Comparison of ENCODE assay signal across 20 cellular contexts in the genomic region with DNA sequence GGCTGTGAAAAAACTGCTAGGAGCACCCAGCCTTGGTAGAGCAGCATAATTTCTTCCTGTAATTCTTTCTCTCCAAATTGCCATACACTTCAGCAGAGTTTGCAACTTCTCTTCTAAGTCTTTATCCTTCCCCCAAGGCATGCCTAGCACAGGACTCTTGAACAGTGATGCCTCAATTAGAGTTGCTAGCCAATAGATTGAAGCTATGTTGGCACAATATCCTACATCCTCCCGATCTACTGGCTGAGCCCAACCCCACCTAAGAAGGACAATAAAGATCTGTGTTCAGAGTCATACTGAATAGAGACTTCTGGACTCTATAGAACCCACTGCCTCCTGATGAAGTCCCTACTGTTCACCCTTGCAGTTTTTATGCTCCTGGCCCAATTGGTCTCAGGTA. TPM values are rescaled to one million over a fixed set of nuclear protein-coding genes. Genes with fewer than 3 reads are reported as not detected.
DNase-seq lines count a peak whose midpoint lies in the region; ATAC-seq and TF ChIP-seq lines count a peak whose summit lies in the region.
"Had no signal": no experiment of that assay in that cellular context is flagged by ENCODE, and none has a peak within 500 bp of the region (broad histone marks: within the 10 kb centered on the region; RNA-seq: fewer than 3 reads in every experiment).

A gene with protein sequence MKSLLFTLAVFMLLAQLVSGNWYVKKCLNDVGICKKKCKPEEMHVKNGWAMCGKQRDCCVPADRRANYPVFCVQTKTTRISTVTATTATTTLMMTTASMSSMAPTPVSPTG (plus strand): TSS at position 301 of the 400 bp plus-strand sequence. CDS start 39 bp downstream, at position 340.

- no peak within 1 kb of the TSS for H2BK120ac ChIP-seq in neuronal stem cell (ENCODE audit: low read depth, low read length)

- TF ChIP-seq EP300 in stomach (IDR thresholded peaks at IDR 0.05), result no peak

- H3K27me3 ChIP-seq in GM23338 (ENCODE audit: insufficient read depth), result no peaks in the 10 kb centered on the region
- H3K27me3 ChIP-seq in neuronal stem cell (ENCODE audit: control insufficient read depth in 3 of 3, insufficient read depth in 3 of 3, low read depth in 1 of 3, low read length in 3 of 3), result peaks cover 0 to 35% (median 2%) of the 10 kb centered on the region in 3 experiments
- peaks cover 0 to 35% (median 10%) of the 10 kb centered on the region in 3 donors for H3K27me3 ChIP-seq in stomach

- H3K27ac Mint-ChIP-seq in GM23338, result no peak within 1 kb of the TSS
- H3K27ac Mint-ChIP-seq: CD4-positive, alpha-beta memory T cell had no signal

- H4K8ac ChIP-seq in neuronal stem cell (ENCODE audit: low read depth, low read length), result no peak within 1 kb of the TSS

- peaks cover 4% of the 10 kb centered on the region; the same call in 1 of the 2 replicates for H3K9me2 ChIP-seq in GM23338 (ENCODE audit: insufficient read depth)

- H3K27ac ChIP-seq in GM23338 (ENCODE audit: low read depth) (no peak within 1 kb of the TSS), neuronal stem cell (replicated peaks; ENCODE audit: low read length) (no peak within 1 kb of the TSS), stomach (no peak within 1 kb of the TSS), substantia nigra (ENCODE audit: low read depth, low read length, poor library complexity, severe bottlenecking) (no peak within 1 kb of the TSS)

- no peak within 1 kb of the TSS for H3K4me3 ChIP-seq in GM23338
- H3K4me3 ChIP-seq in neuronal stem cell (ENCODE audit: low read length in 2 of 2), result no peak within 1 kb of the TSS
- H3K4me3 ChIP-seq in stomach, result no peak within 1 kb of the TSS
- H3K4me3 ChIP-seq: HAP-1 had no signal

- no peak for ATAC-seq in GM23338

- TF ChIP-seq CTCF in GM23338 (conservative IDR thresholded peaks at IDR 0.05; ENCODE audit: low read depth in 2 of 2) (no peak), stomach (IDR thresholded peaks at IDR 0.05) (no peak)

- TF ChIP-seq POLR2A in stomach (IDR thresholded peaks at IDR 0.05), result no peak

- H3K79me2 ChIP-seq in GM23338 (replicated peaks; ENCODE audit: insufficient read depth), result no peaks in the 10 kb centered on the region

- peaks cover 3% of the 10 kb centered on the region for H3K27me3 Mint-ChIP-seq in GM23338 (ENCODE audit: insufficient read depth, low read depth, poor library complexity)

- H2BK15ac ChIP-seq in neuronal stem cell (ENCODE audit: low read length), result no peak within 1 kb of the TSS

- H3K9me3 Mint-ChIP-seq in GM23338, result peaks cover 6% of the 10 kb centered on the region; the same call in 2 of the 3 replicates

- in situ Hi-C loops in SK-MEL-5 (cut with HindIII; ENCODE audit: low pct_unique_long_range_greater_than_20kb, low sequenced_read_pairs), result no loop called here

- H3K4me1 Mint-ChIP-seq in GM23338, result peaks cover 21% of the 10 kb centered on the region
- H3K4me1 Mint-ChIP-seq: CD4-positive, alpha-beta memory T cell had no signal

- no peak within 1 kb of the TSS for H3K18ac ChIP-seq in neuronal stem cell (ENCODE audit: low read length)

- H2AK5ac ChIP-seq in neuronal stem cell (ENCODE audit: low read depth, low read length), result no peak within 1 kb of the TSS

- no peak within 1 kb of the TSS for H2BK12ac ChIP-seq in neuronal stem cell (ENCODE audit: low read length)

- H3K9me3 ChIP-seq in neuronal stem cell (replicated peaks in 1 of 2; ENCODE audit: control insufficient read depth in 2 of 2, insufficient read depth in 1 of 2, low read depth in 1 of 2, low read length in 2 of 2), result peaks cover 0 to 15% of the 10 kb centered on the region in 2 donors
- H3K9me3 ChIP-seq in stomach, result peaks cover 0 to 9% (median 2%) of the 10 kb centered on the region in 4 donors
- H3K9me3 ChIP-seq: HAP-1 had no signal

- peaks cover 11% of the 10 kb centered on the region for H3K4me1 ChIP-seq in GM23338 (ENCODE audit: insufficient read depth)
- H3K4me1 ChIP-seq in neuronal stem cell (ENCODE audit: control insufficient read depth in 2 of 2, insufficient read depth in 1 of 2, low read depth in 1 of 2, low read length in 2 of 2), result no peaks in the 10 kb centered on the region
- H3K4me1 ChIP-seq in stomach, result no peaks in the 10 kb centered on the region

- H4K91ac ChIP-seq in neuronal stem cell (ENCODE audit: low read depth, low read length, poor library complexity), result no peak within 1 kb of the TSS

- no peak for DNase-seq in GM23338 (ENCODE audit: low spot score)
- peak; percentile 32 for DNase-seq in SK-MEL-5 (ENCODE audit: low read depth, low spot score)
- DNase-seq in neuronal stem cell (ENCODE audit: low spot score), result no peak
- no peak for DNase-seq in stomach
- no peak for DNase-seq in activated CD4-positive, CD25-positive, alpha-beta regulatory T cell treated with anti-CD3 and anti-CD28 coated beads, Interleukin-2, amount 50 U/mL, for 72 hours
- DNase-seq in substantia nigra (lab: John Stamatoyannopoulos, UW), result no peak
- DNase-seq: 8988T; C1 segment of cervical spinal cord; Calu3; CD4-positive, alpha-beta memory T cell; COR-L47; DMS53; DMS79 treated with DMSO at 0.1 percent for 48 hours; GF-D8; GOT3 had no signal

- H3K23ac ChIP-seq in neuronal stem cell (ENCODE audit: low read depth, low read length, poor library complexity), result no peak within 1 kb of the TSS

- H2BK5ac ChIP-seq in neuronal stem cell (ENCODE audit: low read length), result no peak within 1 kb of the TSS

- H3K36me3 ChIP-seq in GM23338 (ENCODE audit: insufficient read depth) (no peaks in the 10 kb centered on the region), neuronal stem cell (replicated peaks in 1 of 2; ENCODE audit: control insufficient read depth in 2 of 2, insufficient read depth in 2 of 2, low read length in 2 of 2) (no peaks in the 10 kb centered on the region), stomach (no peaks in the 10 kb centered on the region)
- H3K36me3 ChIP-seq: HAP-1 had no signal

- peak within 1 kb of the TSS; percentile 45; the same call in 1 of the 2 replicates for H2AFZ ChIP-seq in GM23338
- H2AFZ ChIP-seq in neuronal stem cell (ENCODE audit: low read length), result no peak within 1 kb of the TSS

- no peaks in the 10 kb centered on the region for H4K20me1 ChIP-seq in GM23338 (replicated peaks; ENCODE audit: insufficient read depth)

- intact Hi-C loops in stomach (cut with DNase I; ENCODE audit: low total_unique reads), result no loop called here

- H3K9ac ChIP-seq in neuronal stem cell (ENCODE audit: low read depth, low read length, poor library complexity), result no peak within 1 kb of the TSS

- no CpG with 5 or more reads among the region's 1 CpG for WGBS in neuronal stem cell (ENCODE audit: extremely low coverage in 2 of 2, insufficient read length in 2 of 2, insufficient replicate concordance in 1 of 2), 2 donors
- WGBS in stomach, 5 donors, result 36 to 55% (median 47%) methylated on average over 1 of the region's 1 CpG

- H3K36me3 Mint-ChIP-seq in GM23338 (ENCODE audit: low read depth), result no peaks in the 10 kb centered on the region
- H3K36me3 Mint-ChIP-seq: CD4-positive, alpha-beta memory T cell had no signal

- no peaks in the 10 kb centered on the region for H3F3A ChIP-seq in GM23338 (replicated peaks; ENCODE audit: low read depth)

- no peak within 1 kb of the TSS for H3K4ac ChIP-seq in neuronal stem cell (ENCODE audit: low read length)

- no peaks in the 10 kb centered on the region for H3K79me1 ChIP-seq in neuronal stem cell (ENCODE audit: low read depth, low read length)

- no peak within 1 kb of the TSS for H3K4me3 Mint-ChIP-seq in GM23338
- H3K4me3 Mint-ChIP-seq: CD4-positive, alpha-beta memory T cell had no signal

- H3K4me2 ChIP-seq in GM23338 (no peak within 1 kb of the TSS), neuronal stem cell (ENCODE audit: insufficient read depth, low read length, poor library complexity, severe bottlenecking) (no peak within 1 kb of the TSS)

- H3K14ac ChIP-seq in neuronal stem cell (ENCODE audit: low read length), result peak within 1 kb of the TSS; percentile 38

RNA-seq across cellular contexts. Expression of the gene that starts here (rescaled TPM):
- not detected in 2 replicates for total RNA-seq in GM23338 (2014; rRNA removed; shearing (Covaris generic))
- not detected in 2 replicates for polyA plus RNA-seq in GM23338 (2016; fragmentation: Nextera tagmentation; extraction: Ambion mirVana)
- total RNA-seq in SK-MEL-5 (2014; rRNA removed; shearing (Covaris generic)), result 5.1 and 5.5 TPM in 2 replicates
- polyA plus RNA-seq in SK-MEL-5 (2015; cell fraction: cytosol; rRNA removed), result 2.9 and 5.9 TPM in 2 replicates
- polyA plus RNA-seq in SK-MEL-5 (2015; cell fraction: nucleus; rRNA removed), result not detected in 2 replicates
- polyA plus RNA-seq in neuronal stem cell (2013, experiment 1 of 2), result not detected
- not detected for polyA plus RNA-seq in neuronal stem cell (2013, experiment 2 of 2)
- total RNA-seq in stomach, result not detected
- not detected for polyA plus RNA-seq in stomach
- total RNA-seq: A673; Calu3; CD4-positive, alpha-beta memory T cell; Daoy; G401 had no signal
- polyA plus RNA-seq: BJ; CD4-positive, alpha-beta memory T cell had no signal
